In the genomic region with DNA sequence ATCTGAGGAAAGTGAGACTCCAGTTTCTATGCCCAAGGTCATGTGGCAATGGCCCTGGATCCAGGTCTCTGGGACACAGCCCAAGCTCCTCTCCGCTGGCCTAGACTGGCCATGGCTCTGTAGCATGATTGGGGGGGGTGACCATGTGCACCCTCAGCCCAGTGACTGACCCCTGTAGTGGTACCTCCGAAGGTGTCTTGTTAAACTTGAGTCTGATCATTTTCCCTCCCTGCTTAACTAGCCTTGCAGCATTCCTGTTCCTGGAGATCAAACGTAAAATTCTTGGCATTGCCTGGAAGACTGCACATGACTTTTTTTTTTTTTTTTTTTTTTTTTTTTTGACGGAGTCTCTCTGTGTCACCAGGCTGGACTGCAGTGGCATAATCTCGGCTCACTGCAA, we compare ENCODE assay signal across 18 cellular contexts.
"Had no signal": no experiment of that assay in that cellular context is flagged by ENCODE, and none has a peak within 500 bp of the region (broad histone marks: within the 10 kb centered on the region; RNA-seq: fewer than 3 reads in every experiment).

No MANE protein-coding gene starts in this region.

- H3K36me3 ChIP-seq: colonic mucosa, esophagus squamous epithelium, suprapubic skin, thyroid gland had no signal

- H3K9me3 ChIP-seq: colonic mucosa, esophagus squamous epithelium, mucosa of descending colon, suprapubic skin, thyroid gland had no signal

- ATAC-seq: foreskin keratinocyte; left lobe of liver; mucosa of descending colon; naive thymus-derived CD8-positive, alpha-beta T cell; right cardiac atrium; stimulated activated effector memory CD8-positive, alpha-beta T cell treated with anti-CD3 and anti-CD28 coated beads, Interleukin-12 subunit alpha, Interleukin-12 subunit beta, amount 100 ng/mL, for 72 hours; stimulated activated naive CD8-positive, alpha-beta T cell treated with anti-CD3 and anti-CD28 coated beads, Interleukin-15, Interleukin-2, amounts not matched to agents 100 U/mL and 50 U/mL, for 24 hours had no signal

- H3K4me1 ChIP-seq: colonic mucosa, esophagus squamous epithelium, foreskin keratinocyte, suprapubic skin had no signal

- H3K27ac ChIP-seq: colonic mucosa, esophagus squamous epithelium, foreskin keratinocyte, hepatocyte, suprapubic skin had no signal

- H3K27me3 ChIP-seq: colonic mucosa, foreskin keratinocyte, hepatocyte, suprapubic skin, thyroid gland had no signal

- H2AFZ ChIP-seq: hepatocyte had no signal

- DNase-seq: colonic mucosa; dermis blood vessel endothelial cell; esophagus squamous epithelium; foreskin keratinocyte; head of caudate nucleus; kidney glomerular epithelial cell; mucosa of descending colon; naive thymus-derived CD8-positive, alpha-beta T cell; right cardiac atrium; stimulated activated CD4-positive, alpha-beta T cell treated with anti-CD3 and anti-CD28 coated beads, Interleukin-2, amount 100 ng/mL, for 48 hours; stimulated activated CD8-positive, alpha-beta memory T cell treated with anti-CD3 and anti-CD28 coated beads, Interleukin-4, amount 100 ng/mL, for 48 hours; stimulated activated naive CD8-positive, alpha-beta T cell treated with anti-CD3 and anti-CD28 coated beads, Interleukin-15, Interleukin-2, amounts not matched to agents 100 U/mL and 50 U/mL, for 24 hours had no signal

- H3K79me2 ChIP-seq: hepatocyte had no signal

- H3K4me3 ChIP-seq: colonic mucosa, esophagus squamous epithelium, hepatocyte, mucosa of descending colon, smooth muscle cell, suprapubic skin, thyroid gland had no signal

- H3K4me2 ChIP-seq: hepatocyte, smooth muscle cell had no signal
